Comparison of ENCODE assay signal across 1 cellular context in genomic region chr20:63000036-63000435, GRCh38.
TF ChIP-seq lines count a peak whose summit lies in the region.

No MANE protein-coding gene starts in this region.

TF ChIP-seq in H1, 55 proteins besides CTCF, POLR2A, EP300 and RAD21:
- TF ChIP-seq TBP (IDR thresholded peaks at IDR 0.05; ENCODE audit: low read depth, low read length) (no peak), HDAC2 (IDR thresholded peaks at IDR 0.05; ENCODE audit: borderline replicate concordance in 1 of 2, low read depth in 2 of 2, low read length in 2 of 2) (no peak), CREB1 (IDR thresholded peaks at IDR 0.05) (no peak), CEBPB (IDR thresholded peaks at IDR 0.05; ENCODE audit: low read depth, low read length) (no peak), SIX5 (IDR thresholded peaks at IDR 0.05; ENCODE audit: low read depth, low read length) (no peak), JUN (IDR thresholded peaks at IDR 0.05; ENCODE audit: low read depth, low read length) (no peak), CBX8 (IDR thresholded peaks at IDR 0.05; ENCODE audit: borderline replicate concordance, low read depth, low read length) (no peak), GTF2F1 (IDR thresholded peaks at IDR 0.05; ENCODE audit: borderline replicate concordance, low read depth, low read length) (no peak), SIN3A (conservative IDR thresholded peaks at IDR 0.05 in 1 of 2, IDR thresholded peaks at IDR 0.05 in 1 of 2; ENCODE audit: low read depth in 1 of 2, low read length in 2 of 2) (no peak), GABPA (IDR thresholded peaks at IDR 0.05; ENCODE audit: borderline replicate concordance, insufficient read depth, low read length) (no peak), SIRT6 (IDR thresholded peaks at IDR 0.05; ENCODE audit: low read length) (no peak)
TF ChIP-seq in H1: peak in this region for 0.
